Comparison of ENCODE assay signal across 9 cellular contexts in genomic region chr6:41469951-41470340, GRCh38.
DNase-seq lines count a peak whose midpoint lies in the region; ATAC-seq and TF ChIP-seq lines count a peak whose summit lies in the region.
"Had no signal": no experiment of that assay in that cellular context is flagged by ENCODE, and none has a peak within 500 bp of the region (broad histone marks: within the 10 kb centered on the region; RNA-seq: fewer than 3 reads in every experiment).

No MANE protein-coding gene starts in this region.

- ATAC-seq in body of pancreas (peak; percentile 17), memory B cell (ENCODE audit: low read depth) (peak; percentile 62), HG02938 (IDR thresholded peaks at IDR 0.05; ENCODE audit: unreplicated experiment) (no peak), GM19397 (IDR thresholded peaks at IDR 0.05; ENCODE audit: unreplicated experiment) (no peak)
- ATAC-seq: PC-3 had no signal

- H3K36me3 ChIP-seq in body of pancreas (replicated peaks in 1 of 2; ENCODE audit: insufficient read depth in 1 of 2, low read depth in 2 of 2): no peaks in the 10 kb centered on the region

- in situ Hi-C loops in T47D (cut with HindIII; ENCODE audit: low pct_unique_long_range_greater_than_20kb, low sequenced_read_pairs): no loop called here

- H3K4me3 ChIP-seq in body of pancreas: no peak overlapping the region

- peaks cover 10% of the 10 kb centered on the region for H3K4me1 ChIP-seq in body of pancreas

- no peaks in the 10 kb centered on the region for H3K4me1 Mint-ChIP-seq in MCF 10A (ENCODE audit: insufficient read depth, unreplicated experiment)
- peaks cover 4% of the 10 kb centered on the region for H3K4me1 Mint-ChIP-seq in memory B cell
- H3K4me1 Mint-ChIP-seq in type B pancreatic cell (ENCODE audit: unreplicated experiment): peaks cover 61% of the 10 kb centered on the region

- WGBS in body of pancreas, 2 donors: 30 to 33% methylated on average over 30 of the region's 30 CpGs

- CTCF ChIA-PET in MCF 10A (lab: Yijun Ruan, JAX): no interaction called here

- peaks cover 0 to 9% of the 10 kb centered on the region in 2 donors for H3K27me3 ChIP-seq in body of pancreas

- H3K27ac ChIP-seq in body of pancreas: no peak overlapping the region

- no TSS peak for BruUV-seq in MCF 10A (replicated peaks; lab: Mats Ljungman, UMichigan)

- intact Hi-C loops in MCF 10A (cut with micrococcal nuclease): no loop called here
- intact Hi-C loops in body of pancreas (cut with DNase I): loop anchor here (10.0 kb wide), 1 partner anchor 215 kb away; no protein-coding TSS in a partner anchor

- H3K4me3 Mint-ChIP-seq in MCF 10A (ENCODE audit: unreplicated experiment): no peak overlapping the region
- H3K4me3 Mint-ChIP-seq in memory B cell: peak overlapping the region; percentile 70
- H3K4me3 Mint-ChIP-seq in type B pancreatic cell: peak overlapping the region; percentile 85

- H3K27ac Mint-ChIP-seq in MCF 10A (ENCODE audit: low read depth, unreplicated experiment): no peak overlapping the region
- H3K27ac Mint-ChIP-seq in memory B cell: no peak overlapping the region
- H3K27ac Mint-ChIP-seq in type B pancreatic cell: peak overlapping the region; percentile 68

- no peaks in the 10 kb centered on the region for H3K9me3 ChIP-seq in body of pancreas

- no peak for TF ChIP-seq POLR2A in body of pancreas (IDR thresholded peaks at IDR 0.05)

- TF ChIP-seq CTCF in MCF 10A (IDR thresholded peaks at IDR 0.05; ENCODE audit: unreplicated experiment) (no peak), body of pancreas (IDR thresholded peaks at IDR 0.05) (no peak), type B pancreatic cell (conservative IDR thresholded peaks at IDR 0.05) (no peak)

- H3K27me3 Mint-ChIP-seq in MCF 10A (ENCODE audit: insufficient read depth, unreplicated experiment): peaks cover 72% of the 10 kb centered on the region
- H3K27me3 Mint-ChIP-seq in memory B cell: peaks cover 38% of the 10 kb centered on the region
- H3K27me3 Mint-ChIP-seq in type B pancreatic cell: peaks cover 19% of the 10 kb centered on the region

- no peaks in the 10 kb centered on the region for H3K9me3 Mint-ChIP-seq in MCF 10A (ENCODE audit: unreplicated experiment)
- H3K9me3 Mint-ChIP-seq in memory B cell: no peaks in the 10 kb centered on the region
- no peaks in the 10 kb centered on the region for H3K9me3 Mint-ChIP-seq in type B pancreatic cell

- H3K36me3 Mint-ChIP-seq in MCF 10A (ENCODE audit: insufficient read depth, unreplicated experiment): no peaks in the 10 kb centered on the region
- H3K36me3 Mint-ChIP-seq in memory B cell: no peaks in the 10 kb centered on the region
- no peaks in the 10 kb centered on the region for H3K36me3 Mint-ChIP-seq in type B pancreatic cell

- DNase-seq in T47D (ENCODE audit: low read depth in 1 of 2, low spot score in 1 of 2): peak; percentile 59 to 73
- DNase-seq in MCF 10A (ENCODE audit: unreplicated experiment): no peak
- DNase-seq in body of pancreas: no peak
- peak in 1 of 2 donors; percentile 26 for DNase-seq in memory B cell (ENCODE audit: low spot score in 2 of 2)
- no peak for DNase-seq in type B pancreatic cell (ENCODE audit: extremely low spot score, unreplicated experiment)
- no peak for DNase-seq in SKM-1 treated with dmso at 0.1 percent for 144 hours (lab: John Stamatoyannopoulos, UW; ENCODE audit: unreplicated experiment)
- DNase-seq: PC-3 had no signal

- POLR2A ChIA-PET in MCF 10A (lab: Yijun Ruan, JAX): interaction anchor here (0.7 kb wide), 1 partner anchor 16 kb away, joined by 3 read pairs; no protein-coding TSS in a partner anchor

Comparison
In these comparisons a context has a peak if more than half of its experiments do, and no peak if none do; other contexts are left out.
1. DNase-seq: peak in T47D (2 of 2); none in MCF 10A (single experiment), body of pancreas (0 of 4), type B pancreatic cell (single experiment) and SKM-1 treated with dmso at 0.1 percent for 144 hours (single experiment).
2. ATAC-seq: peak in body of pancreas (single experiment) and memory B cell (single experiment); none in HG02938 (single experiment) and GM19397 (single experiment).